Comparison of ENCODE assay signal across 2 cellular contexts in genomic region chr12:6884539-6884938, GRCh38.
TF ChIP-seq lines count a peak whose summit lies in the region.

No MANE protein-coding gene starts in this region.

TF ChIP-seq in GM23338, 12 proteins besides CTCF, POLR2A, EP300 and RAD21 (continued from another document):
- no peak for TF ChIP-seq ETS1 (IDR thresholded peaks at IDR 0.05)

TF ChIP-seq in WTC11, 78 proteins besides CTCF, POLR2A, EP300 and RAD21 (continued from another document):
- TF ChIP-seq, protein P1, sequence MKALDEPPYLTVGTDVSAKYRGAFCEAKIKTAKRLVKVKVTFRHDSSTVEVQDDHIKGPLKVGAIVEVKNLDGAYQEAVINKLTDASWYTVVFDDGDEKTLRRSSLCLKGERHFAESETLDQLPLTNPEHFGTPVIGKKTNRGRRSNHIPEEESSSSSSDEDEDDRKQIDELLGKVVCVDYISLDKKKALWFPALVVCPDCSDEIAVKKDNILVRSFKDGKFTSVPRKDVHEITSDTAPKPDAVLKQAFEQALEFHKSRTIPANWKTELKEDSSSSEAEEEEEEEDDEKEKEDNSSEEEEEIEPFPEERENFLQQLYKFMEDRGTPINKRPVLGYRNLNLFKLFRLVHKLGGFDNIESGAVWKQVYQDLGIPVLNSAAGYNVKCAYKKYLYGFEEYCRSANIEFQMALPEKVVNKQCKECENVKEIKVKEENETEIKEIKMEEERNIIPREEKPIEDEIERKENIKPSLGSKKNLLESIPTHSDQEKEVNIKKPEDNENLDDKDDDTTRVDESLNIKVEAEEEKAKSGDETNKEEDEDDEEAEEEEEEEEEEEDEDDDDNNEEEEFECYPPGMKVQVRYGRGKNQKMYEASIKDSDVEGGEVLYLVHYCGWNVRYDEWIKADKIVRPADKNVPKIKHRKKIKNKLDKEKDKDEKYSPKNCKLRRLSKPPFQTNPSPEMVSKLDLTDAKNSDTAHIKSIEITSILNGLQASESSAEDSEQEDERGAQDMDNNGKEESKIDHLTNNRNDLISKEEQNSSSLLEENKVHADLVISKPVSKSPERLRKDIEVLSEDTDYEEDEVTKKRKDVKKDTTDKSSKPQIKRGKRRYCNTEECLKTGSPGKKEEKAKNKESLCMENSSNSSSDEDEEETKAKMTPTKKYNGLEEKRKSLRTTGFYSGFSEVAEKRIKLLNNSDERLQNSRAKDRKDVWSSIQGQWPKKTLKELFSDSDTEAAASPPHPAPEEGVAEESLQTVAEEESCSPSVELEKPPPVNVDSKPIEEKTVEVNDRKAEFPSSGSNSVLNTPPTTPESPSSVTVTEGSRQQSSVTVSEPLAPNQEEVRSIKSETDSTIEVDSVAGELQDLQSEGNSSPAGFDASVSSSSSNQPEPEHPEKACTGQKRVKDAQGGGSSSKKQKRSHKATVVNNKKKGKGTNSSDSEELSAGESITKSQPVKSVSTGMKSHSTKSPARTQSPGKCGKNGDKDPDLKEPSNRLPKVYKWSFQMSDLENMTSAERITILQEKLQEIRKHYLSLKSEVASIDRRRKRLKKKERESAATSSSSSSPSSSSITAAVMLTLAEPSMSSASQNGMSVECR (CRISPR knock-in tag; IDR thresholded peaks at IDR 0.05; ENCODE audit: borderline replicate concordance): no peak
- TF ChIP-seq PRRX2 (CRISPR knock-in tag; IDR thresholded peaks at IDR 0.05) (no peak), E2F5 (CRISPR knock-in tag; IDR thresholded peaks at IDR 0.05) (no peak), ZNF512 (CRISPR knock-in tag; IDR thresholded peaks at IDR 0.05; ENCODE audit: borderline replicate concordance) (no peak), ESRRA (CRISPR knock-in tag; IDR thresholded peaks at IDR 0.05; ENCODE audit: borderline replicate concordance) (no peak), CREB1 (CRISPR knock-in tag; IDR thresholded peaks at IDR 0.05) (no peak)
- TF ChIP-seq, protein P2, sequence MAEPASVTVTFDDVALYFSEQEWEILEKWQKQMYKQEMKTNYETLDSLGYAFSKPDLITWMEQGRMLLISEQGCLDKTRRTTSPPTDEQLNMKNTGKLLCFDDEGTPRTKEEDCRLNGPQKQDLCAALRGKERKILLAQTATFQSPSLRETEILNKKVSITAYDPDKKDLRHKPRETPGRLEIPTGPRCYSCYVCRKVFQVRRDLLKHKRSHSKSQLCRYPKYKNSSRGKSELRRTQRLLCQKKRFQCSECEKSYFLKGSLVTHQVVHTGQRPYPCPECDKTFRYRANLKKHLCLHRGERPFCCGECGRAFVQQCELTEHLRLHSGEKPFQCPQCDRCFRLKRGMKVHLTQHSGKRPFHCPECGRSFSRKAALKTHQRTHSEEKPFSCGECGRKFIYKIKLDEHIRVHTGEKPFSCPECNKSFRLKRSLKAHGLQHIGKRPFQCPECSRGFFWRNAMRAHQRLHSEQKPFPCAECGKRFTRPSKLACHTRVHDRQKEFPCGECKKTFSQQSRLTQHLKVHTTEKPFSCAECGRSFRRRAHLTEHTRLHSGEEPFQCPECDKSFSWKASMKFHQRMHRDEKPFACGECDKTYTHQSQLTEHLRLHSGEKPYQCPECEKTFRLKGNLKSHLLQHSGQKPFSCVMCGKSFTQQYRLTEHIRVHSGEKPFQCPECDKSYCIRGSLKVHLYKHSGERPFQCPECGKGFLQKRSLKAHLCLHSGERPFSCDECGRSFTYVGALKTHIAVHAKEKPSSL (CRISPR knock-in tag; conservative IDR thresholded peaks at IDR 0.05): no peak
- TF ChIP-seq, protein P3, sequence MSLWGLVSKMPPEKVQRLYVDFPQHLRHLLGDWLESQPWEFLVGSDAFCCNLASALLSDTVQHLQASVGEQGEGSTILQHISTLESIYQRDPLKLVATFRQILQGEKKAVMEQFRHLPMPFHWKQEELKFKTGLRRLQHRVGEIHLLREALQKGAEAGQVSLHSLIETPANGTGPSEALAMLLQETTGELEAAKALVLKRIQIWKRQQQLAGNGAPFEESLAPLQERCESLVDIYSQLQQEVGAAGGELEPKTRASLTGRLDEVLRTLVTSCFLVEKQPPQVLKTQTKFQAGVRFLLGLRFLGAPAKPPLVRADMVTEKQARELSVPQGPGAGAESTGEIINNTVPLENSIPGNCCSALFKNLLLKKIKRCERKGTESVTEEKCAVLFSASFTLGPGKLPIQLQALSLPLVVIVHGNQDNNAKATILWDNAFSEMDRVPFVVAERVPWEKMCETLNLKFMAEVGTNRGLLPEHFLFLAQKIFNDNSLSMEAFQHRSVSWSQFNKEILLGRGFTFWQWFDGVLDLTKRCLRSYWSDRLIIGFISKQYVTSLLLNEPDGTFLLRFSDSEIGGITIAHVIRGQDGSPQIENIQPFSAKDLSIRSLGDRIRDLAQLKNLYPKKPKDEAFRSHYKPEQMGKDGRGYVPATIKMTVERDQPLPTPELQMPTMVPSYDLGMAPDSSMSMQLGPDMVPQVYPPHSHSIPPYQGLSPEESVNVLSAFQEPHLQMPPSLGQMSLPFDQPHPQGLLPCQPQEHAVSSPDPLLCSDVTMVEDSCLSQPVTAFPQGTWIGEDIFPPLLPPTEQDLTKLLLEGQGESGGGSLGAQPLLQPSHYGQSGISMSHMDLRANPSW (CRISPR knock-in tag; conservative IDR thresholded peaks at IDR 0.05; ENCODE audit: low read depth): no peak
